Comparison of ENCODE assay signal across 28 cellular contexts in the genomic region with DNA sequence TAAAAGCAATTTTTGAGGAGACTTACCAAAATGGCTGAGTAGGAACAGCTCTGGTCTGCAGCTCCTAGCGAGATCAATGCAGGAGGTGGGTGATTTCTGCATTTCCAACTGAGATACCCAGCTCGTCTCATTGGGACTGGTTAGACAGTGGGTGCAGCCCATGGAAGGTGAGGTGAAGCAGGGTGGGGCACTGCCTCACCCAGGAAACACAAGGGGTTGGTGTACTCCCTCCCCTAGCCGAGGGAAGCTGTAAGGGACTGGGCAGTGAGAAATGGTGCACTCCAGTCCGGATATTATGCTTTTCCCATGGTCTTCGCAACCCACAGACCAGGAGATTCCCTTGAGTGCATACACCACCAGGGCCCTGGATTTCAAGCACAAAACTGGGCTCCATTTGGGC.
DNase-seq lines count a peak whose midpoint lies in the region; ATAC-seq and TF ChIP-seq lines count a peak whose summit lies in the region.
"Had no signal": no experiment of that assay in that cellular context is flagged by ENCODE, and none has a peak within 500 bp of the region (broad histone marks: within the 10 kb centered on the region; RNA-seq: fewer than 3 reads in every experiment).

No MANE protein-coding gene starts in this region.

- ATAC-seq in GM19395 (IDR thresholded peaks at IDR 0.05; ENCODE audit: unreplicated experiment) = peak; percentile 15
- peak; percentile 19 for ATAC-seq in HG02885 (IDR thresholded peaks at IDR 0.05; ENCODE audit: poor library complexity, unreplicated experiment)
- ATAC-seq: heart left ventricle; natural killer cell treated with Interleukin-12 subunit alpha and Interleukin-12 subunit beta and Interleukin-15 and Interleukin-18, amount 100 ng/mL, for 72 hours had no signal

- no peaks in the 10 kb centered on the region for H3K9me3 ChIP-seq in DOHH2 (ENCODE audit: control insufficient read depth, insufficient read depth, low read length)
- H3K9me3 ChIP-seq in colonic mucosa = no peaks in the 10 kb centered on the region
- H3K9me3 ChIP-seq in testis = no peaks in the 10 kb centered on the region
- H3K9me3 ChIP-seq: adrenal gland, BE2C, ovary, suprapubic skin had no signal

- intact Hi-C loops in colonic mucosa (cut with DNase I) (no loop called here), testis (cut with DNase I; ENCODE audit: low total_unique reads) (no loop called here)

- peak overlapping the region; percentile 60 for H3K4me2 ChIP-seq in DOHH2 (ENCODE audit: low read length)

- H3K4me1 ChIP-seq in DOHH2 (ENCODE audit: control insufficient read depth, low read length) (peaks cover 12% of the 10 kb centered on the region), colonic mucosa (no peaks in the 10 kb centered on the region), testis (no peaks in the 10 kb centered on the region)
- H3K4me1 ChIP-seq: adrenal gland, BE2C, heart left ventricle, spleen, suprapubic skin had no signal

- in situ Hi-C loops in GM13977 (cut with MboI; ENCODE audit: low pct_unique_long_range_greater_than_20kb, low sequenced_read_pairs, unreplicated experiment) = no loop called here

- no peaks in the 10 kb centered on the region for H3K36me3 ChIP-seq in DOHH2 (ENCODE audit: control insufficient read depth, low read length)
- no peaks in the 10 kb centered on the region for H3K36me3 ChIP-seq in colonic mucosa
- H3K36me3 ChIP-seq in testis (ENCODE audit: low read depth, missing control alignments) = no peaks in the 10 kb centered on the region
- H3K36me3 ChIP-seq: adrenal gland, BE2C, brain microvascular endothelial cell, heart left ventricle, ovary, spleen, suprapubic skin had no signal

- no peaks in the 10 kb centered on the region for H3K79me2 ChIP-seq in DOHH2 (ENCODE audit: control insufficient read depth, low read length)

- DNase-seq in colonic mucosa (peak; percentile 65), GM13977 (ENCODE audit: low spot score) (no peak), dedifferentiated amniotic fluid mesenchymal stem cell (ENCODE audit: extremely low spot score) (no peak), testis (no peak)
- DNase-seq in activated CD4-positive, CD25-positive, alpha-beta regulatory T cell (lab: John Stamatoyannopoulos, UW) = no peak
- DNase-seq: activated CD4-positive, alpha-beta T cell treated with anti-CD3 and anti-CD28 coated beads for 48 hours; activated T-cell treated with anti-CD3 and anti-CD28 coated beads, Interleukin-2, amount 50 U/mL, for 24 hours; adrenal gland; BE2C; effector CD8-positive, alpha-beta T cell; erythroblast; GF-D8; heart left ventricle; IMR-90; NCI-H1092 treated with DMSO at 0.1 percent for 48 hours; NCI-H187 treated with DMSO at 0.1 percent for 48 hours; NCI-H526 treated with DMSO at 0.1 percent for 48 hours; ovary; retina; spleen; stimulated activated CD4-positive, alpha-beta T cell treated with anti-CD3 and anti-CD28 coated beads, Interleukin-4, amount 100 ng/mL, for 24 hours; stimulated activated naive B cell treated with anti-CD40 and anti-IgM and Interleukin-4, amounts not matched to agents 10 μg/mL and 1 μg/mL and 100 μg/mL, for 72 hours had no signal

- TF ChIP-seq CTCF in DOHH2 (IDR thresholded peaks at IDR 0.05; ENCODE audit: low read depth, low read length, poor library complexity, severe bottlenecking) = no peak
- TF ChIP-seq CTCF in colonic mucosa (IDR thresholded peaks at IDR 0.05) = no peak
- TF ChIP-seq CTCF in GM13977 (IDR thresholded peaks at IDR 0.05; ENCODE audit: extremely low read depth, insufficient read depth, missing control alignments) = no peak
- no peak for TF ChIP-seq CTCF in testis (IDR thresholded peaks at IDR 0.05)

- H3K27me3 ChIP-seq in DOHH2 (ENCODE audit: control insufficient read depth, low read length) = no peaks in the 10 kb centered on the region
- H3K27me3 ChIP-seq in colonic mucosa = no peaks in the 10 kb centered on the region
- H3K27me3 ChIP-seq in testis = no peaks in the 10 kb centered on the region
- H3K27me3 ChIP-seq: adrenal gland, BE2C, brain microvascular endothelial cell, heart left ventricle, ovary, spleen, suprapubic skin had no signal

- H4K20me1 ChIP-seq in DOHH2 (ENCODE audit: control insufficient read depth, insufficient read depth, low read depth, low read length) = no peaks in the 10 kb centered on the region

- no peaks in the 10 kb centered on the region for H3K9me2 ChIP-seq in DOHH2 (replicated peaks; ENCODE audit: control insufficient read depth, low read length)

- peak overlapping the region; percentile 23 to 39 for H3K9ac ChIP-seq in colonic mucosa (ENCODE audit: low read depth in 2 of 2, low read length in 2 of 2)

- H3K4me3 ChIP-seq in DOHH2 (ENCODE audit: low read length) (peak overlapping the region; percentile 51), colonic mucosa (no peak overlapping the region), testis (no peak overlapping the region)
- H3K4me3 ChIP-seq: adrenal gland, heart left ventricle, ovary, spleen, suprapubic skin had no signal

- H3K27ac ChIP-seq in DOHH2 (ENCODE audit: low read depth, low read length) (no peak overlapping the region), colonic mucosa (peak overlapping the region; percentile 69), testis (no peak overlapping the region)
- H3K27ac ChIP-seq: adrenal gland, brain microvascular endothelial cell, heart left ventricle, ovary, spleen, suprapubic skin had no signal

- TF ChIP-seq POLR2A in testis (IDR thresholded peaks at IDR 0.05) = no peak

- no peaks in the 10 kb centered on the region for H3F3A ChIP-seq in DOHH2 (ENCODE audit: control insufficient read depth, insufficient read depth)

- 94 to 95% methylated on average over 5 of the region's 5 CpGs for WGBS in testis, 2 donors
